ENCODE assay signal across 21 cellular contexts in genomic region chr18:39314595-39314994, GRCh38.
"Had no signal": no experiment of that assay in that cellular context is flagged by ENCODE, and none has a peak within 500 bp of the region (broad histone marks: within the 10 kb centered on the region; RNA-seq: fewer than 3 reads in every experiment).

No MANE protein-coding gene starts in this region.

- H3K9me3 ChIP-seq: adrenal gland, body of pancreas, breast epithelium, SJCRH30 had no signal

- H3K27ac ChIP-seq: adrenal gland, breast epithelium, SJCRH30 had no signal

- H3K4me1 Mint-ChIP-seq: activated CD4-positive, alpha-beta T cell treated with anti-CD3 and anti-CD28 coated beads, Interleukin-2, amount 10 ng/mL, durations not matched to agents 24 days and 14 days had no signal

- H3K4me3 Mint-ChIP-seq: activated CD4-positive, alpha-beta T cell treated with anti-CD3 and anti-CD28 coated beads, Interleukin-2, amount 10 ng/mL, durations not matched to agents 24 days and 14 days; activated CD8-positive, alpha-beta T cell treated with anti-CD3 and anti-CD28 coated beads for 36 hours; activated naive CD4-positive, alpha-beta T cell treated with anti-CD3 and anti-CD28 coated beads for 36 hours; activated T-cell treated with anti-CD3 and anti-CD28 coated beads, Interleukin-2, amount 50 U/mL, for 72 hours had no signal

- H3K36me3 ChIP-seq: adrenal gland, breast epithelium, SJCRH30 had no signal

- H3K4me1 ChIP-seq: adrenal gland, breast epithelium, SJCRH30 had no signal

- DNase-seq: activated CD4-positive, alpha-beta T cell treated with anti-CD3 and anti-CD28 coated beads, Interleukin-2, amount 10 ng/mL, durations not matched to agents 24 days and 14 days; activated CD4-positive, alpha-beta T cell treated with anti-CD3 and anti-CD28 coated beads, Interleukin-2, amount 50 U/mL, for 4 hours; activated CD8-positive, alpha-beta T cell treated with anti-CD3 and anti-CD28 coated beads for 36 hours; activated gamma-delta T cell treated with Interleukin-2 at 50 U/mL for 16 hours; activated naive CD4-positive, alpha-beta T cell treated with anti-CD3 and anti-CD28 coated beads for 36 hours; activated T-cell treated with anti-CD3 and anti-CD28 coated beads, Interleukin-2, amount 50 U/mL, for 1 hour; activated T-cell treated with anti-CD3 and anti-CD28 coated beads, Interleukin-2, amount 50 U/mL, for 72 hours; adrenal gland; NCI-H1694; NCI-H226; NCI-H446 treated with DMSO at 0.1 percent for 48 hours; NCI-H524; SJCRH30; SW 1271; T-helper 1 cell; T1000 had no signal

- H3K27me3 ChIP-seq: adrenal gland, body of pancreas, breast epithelium, SJCRH30 had no signal

- H3K27ac Mint-ChIP-seq: activated CD4-positive, alpha-beta T cell treated with anti-CD3 and anti-CD28 coated beads, Interleukin-2, amount 10 ng/mL, durations not matched to agents 24 days and 14 days; activated CD8-positive, alpha-beta T cell treated with anti-CD3 and anti-CD28 coated beads for 36 hours; activated naive CD4-positive, alpha-beta T cell treated with anti-CD3 and anti-CD28 coated beads for 36 hours; activated naive CD4-positive, alpha-beta T cell treated with anti-CD3 and anti-CD28 coated beads, Interleukin-2, amount 50 U/mL, for 72 hours; activated T-cell treated with anti-CD3 and anti-CD28 coated beads, Interleukin-2, amount 50 U/mL, for 72 hours had no signal

- H3K4me3 ChIP-seq: adrenal gland, body of pancreas, breast epithelium, K562, SJCRH30 had no signal

- H3K27me3 Mint-ChIP-seq: activated CD4-positive, alpha-beta T cell treated with anti-CD3 and anti-CD28 coated beads, Interleukin-2, amount 10 ng/mL, durations not matched to agents 24 days and 14 days; activated CD8-positive, alpha-beta T cell treated with anti-CD3 and anti-CD28 coated beads for 36 hours had no signal

- ATAC-seq: activated CD8-positive, alpha-beta T cell treated with anti-CD3 and anti-CD28 coated beads for 36 hours; activated naive CD4-positive, alpha-beta T cell treated with anti-CD3 and anti-CD28 coated beads, Interleukin-2, amount 50 U/mL, for 72 hours; activated T-cell treated with anti-CD3 and anti-CD28 coated beads, Interleukin-2, amount 50 U/mL, for 72 hours; K562; Panc1 had no signal
